In the genomic region with DNA sequence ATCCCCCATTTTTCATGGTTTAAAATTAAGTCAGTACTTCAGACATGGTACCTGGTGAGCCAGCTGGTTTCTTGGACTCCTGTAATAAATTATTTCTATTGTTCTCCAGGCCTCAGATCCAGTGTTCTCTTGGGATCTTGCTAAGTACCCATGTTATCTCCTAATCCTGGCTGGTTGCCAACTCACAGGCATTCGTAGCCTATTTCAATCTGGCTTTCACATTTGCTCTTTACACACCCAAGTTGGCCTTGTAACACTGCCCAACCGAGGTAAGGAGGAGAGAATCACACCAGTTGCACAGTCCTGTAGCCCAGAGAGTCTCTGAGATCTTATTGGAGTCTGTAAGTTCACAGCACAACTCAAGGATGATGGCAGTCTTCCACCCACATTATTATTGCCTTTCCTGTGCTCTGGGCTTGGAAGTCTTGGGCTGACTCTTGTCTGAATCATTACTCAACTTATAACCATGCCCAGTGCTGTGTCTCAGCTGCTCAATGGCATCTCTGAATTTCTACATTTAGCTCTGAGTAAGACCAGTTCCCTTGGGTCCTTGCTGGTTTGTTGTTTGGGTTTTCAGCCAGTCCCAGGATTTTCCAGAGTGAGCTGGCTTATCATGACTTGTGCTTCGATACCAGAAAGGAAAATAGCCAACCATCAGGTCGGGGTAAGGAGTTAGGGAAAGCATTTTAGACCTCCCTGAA, we compare ENCODE assay signal across 9 cellular contexts.
A peak's percentile ranks its signal among the peaks of the same experiment; 100 is the strongest.
DNase-seq lines count a peak whose midpoint lies in the region; ATAC-seq and TF ChIP-seq lines count a peak whose summit lies in the region.
"Had no signal": no experiment of that assay in that cellular context is flagged by ENCODE, and none has a peak within 500 bp of the region (broad histone marks: within the 10 kb centered on the region; RNA-seq: fewer than 3 reads in every experiment).

No MANE protein-coding gene starts in this region.

- TF ChIP-seq RAD21 in Ishikawa (IDR thresholded peaks at IDR 0.05; ENCODE audit: low read depth), result no peak

- ATAC-seq in GM21390 (IDR thresholded peaks at IDR 0.05; ENCODE audit: unreplicated experiment), result no peak
- ATAC-seq in GM18511 (IDR thresholded peaks at IDR 0.05; ENCODE audit: unreplicated experiment), result no peak
- ATAC-seq in HG02610 (IDR thresholded peaks at IDR 0.05; ENCODE audit: unreplicated experiment), result no peak

- peak overlapping the region; percentile 69 to 87 for H3K27ac ChIP-seq in ascending aorta
- H3K27ac ChIP-seq: pancreas had no signal

- DNase-seq in BE2C (peak; percentile 89), ascending aorta (ENCODE audit: low spot score in 2 of 2) (peak; percentile 30 to 89), islet precursor cell (peak; percentile 62)
- no peak for DNase-seq in activated CD4-positive, alpha-beta T cell treated with anti-CD3 and anti-CD28 coated beads, Interleukin-2, amount 50 U/mL, for 1 hour
- DNase-seq: pancreas had no signal

- TF ChIP-seq CTCF in BE2C (IDR thresholded peaks at IDR 0.05; ENCODE audit: low read depth, low read length) (no peak), ascending aorta (IDR thresholded peaks at IDR 0.05) (no peak)

- H3K4me1 ChIP-seq in BE2C (peaks cover 29% of the 10 kb centered on the region), ascending aorta (peaks cover 0 to 9% of the 10 kb centered on the region in 2 donors)
- H3K4me1 ChIP-seq: pancreas had no signal

- intact Hi-C loops in ascending aorta (cut with DNase I), result loop anchor here (1.0 to 5.0 kb wide), 3 partner anchors 36 to 76 kb away; no protein-coding TSS in a partner anchor

- H3K4me3 ChIP-seq in BE2C (ENCODE audit: low read depth, low read length) (peak overlapping the region; percentile 18), ascending aorta (peak overlapping the region in 1 of 2 donors; percentile 7)
- H3K4me3 ChIP-seq: pancreas had no signal

- no peaks in the 10 kb centered on the region for H3K36me3 ChIP-seq in BE2C
- no peaks in the 10 kb centered on the region for H3K36me3 ChIP-seq in ascending aorta
- H3K36me3 ChIP-seq: pancreas had no signal

- H3K9me3 ChIP-seq in BE2C (no peaks in the 10 kb centered on the region), ascending aorta (no peaks in the 10 kb centered on the region)
- H3K9me3 ChIP-seq: pancreas had no signal

- no peak for TF ChIP-seq EP300 in Ishikawa (IDR thresholded peaks at IDR 0.05; ENCODE audit: borderline replicate concordance)

- H3K27me3 ChIP-seq in BE2C (no peaks in the 10 kb centered on the region), ascending aorta (no peaks in the 10 kb centered on the region)

TF ChIP-seq in Ishikawa, 13 proteins besides CTCF, POLR2A, EP300 and RAD21:
- TF ChIP-seq TCF12 (IDR thresholded peaks at IDR 0.05; ENCODE audit: low read depth) (no peak), NFIC (IDR thresholded peaks at IDR 0.05) (peak; percentile 59; the same call in 1 of the 2 replicates), CEBPB (IDR thresholded peaks at IDR 0.05) (no peak), FOXM1 (IDR thresholded peaks at IDR 0.05; ENCODE audit: borderline replicate concordance, low read depth) (no peak), TEAD4 (IDR thresholded peaks at IDR 0.05) (no peak), ZBTB7A (IDR thresholded peaks at IDR 0.05; ENCODE audit: low read depth) (no peak), TAF1 (IDR thresholded peaks at IDR 0.05; ENCODE audit: low read depth) (no peak)
